In genomic region chr3:44729384-44729910, GRCh38 we compare ENCODE assay signal across 1 cellular context.
TF ChIP-seq lines count a peak whose summit lies in the region.

Gene ZNF501, plus strand, starts transcription at chr3:44729635. Its CDS starts 4,787 bp downstream, at chr3:44734422.

TF ChIP-seq in HepG2, 621 proteins besides CTCF, POLR2A, EP300 and RAD21 (continued from another document and continues in another):
- no peak for TF ChIP-seq CEBPZ (IDR thresholded peaks at IDR 0.05; ENCODE audit: low read length)
- TF ChIP-seq ZNF781 (CRISPR knock-in tag; IDR thresholded peaks at IDR 0.05; ENCODE audit: borderline replicate concordance, not compliant biosample characterization), result peak; percentile 93
- peak; percentile 93 for TF ChIP-seq BORCS8-MEF2B (CRISPR knock-in tag; IDR thresholded peaks at IDR 0.05)
- TF ChIP-seq NFYC (CRISPR knock-in tag; IDR thresholded peaks at IDR 0.05), result peak; percentile 66
- TF ChIP-seq MLLT10 (CRISPR knock-in tag; IDR thresholded peaks at IDR 0.05), result no peak
- peak; percentile 62 for TF ChIP-seq FOXA3 (CRISPR knock-in tag; IDR thresholded peaks at IDR 0.05)
- no peak for TF ChIP-seq CHD4 (IDR thresholded peaks at IDR 0.05; ENCODE audit: borderline replicate concordance, low read length)
- TF ChIP-seq ZNF644 (CRISPR knock-in tag; IDR thresholded peaks at IDR 0.05; ENCODE audit: low read depth), result no peak
- TF ChIP-seq ZNF225 (CRISPR knock-in tag; IDR thresholded peaks at IDR 0.05), result peak; percentile 69; the same call in 1 of the 2 replicates
- TF ChIP-seq ZFP90 (CRISPR knock-in tag; IDR thresholded peaks at IDR 0.05; ENCODE audit: borderline replicate concordance), result peak; percentile 81; the same call in 1 of the 2 replicates
- 0 out of 2 replicates have a peak, but pooled peaks have one; percentile 74 for TF ChIP-seq ZNF512B (CRISPR knock-in tag; IDR thresholded peaks at IDR 0.05; ENCODE audit: borderline replicate concordance)
- no peak for TF ChIP-seq TBX3 (IDR thresholded peaks at IDR 0.05; ENCODE audit: borderline replicate concordance)
- no peak for TF ChIP-seq ZBTB40 (IDR thresholded peaks at IDR 0.05)
- TF ChIP-seq ZBTB40 (CRISPR knock-in tag; IDR thresholded peaks at IDR 0.05), result peak; percentile 78
- peak; percentile 46 for TF ChIP-seq ZNF407 (CRISPR knock-in tag; IDR thresholded peaks at IDR 0.05; ENCODE audit: not compliant biosample characterization)
- TF ChIP-seq ZBTB39 (CRISPR knock-in tag; IDR thresholded peaks at IDR 0.05), result no peak
- TF ChIP-seq FOSL2 (CRISPR knock-in tag; IDR thresholded peaks at IDR 0.05), result peak; percentile 69
- no peak for TF ChIP-seq TEF (CRISPR knock-in tag; IDR thresholded peaks at IDR 0.05)
- TF ChIP-seq NBN (conservative IDR thresholded peaks at IDR 0.05), result no peak
- TF ChIP-seq ZNF816 (CRISPR knock-in tag; IDR thresholded peaks at IDR 0.05; ENCODE audit: borderline replicate concordance), result no peak; the same call in 1 of the 2 replicates
- TF ChIP-seq MEF2D (CRISPR knock-in tag; IDR thresholded peaks at IDR 0.05), result peak; percentile 84; the same call in 1 of the 2 replicates
- TF ChIP-seq ZFP62 (CRISPR knock-in tag; IDR thresholded peaks at IDR 0.05), result no peak; the same call in 1 of the 2 replicates
- TF ChIP-seq EED (CRISPR knock-in tag; IDR thresholded peaks at IDR 0.05), result no peak; the same call in 1 of the 2 replicates
